ENCODE assay signal across 1 cellular context in the genomic region with DNA sequence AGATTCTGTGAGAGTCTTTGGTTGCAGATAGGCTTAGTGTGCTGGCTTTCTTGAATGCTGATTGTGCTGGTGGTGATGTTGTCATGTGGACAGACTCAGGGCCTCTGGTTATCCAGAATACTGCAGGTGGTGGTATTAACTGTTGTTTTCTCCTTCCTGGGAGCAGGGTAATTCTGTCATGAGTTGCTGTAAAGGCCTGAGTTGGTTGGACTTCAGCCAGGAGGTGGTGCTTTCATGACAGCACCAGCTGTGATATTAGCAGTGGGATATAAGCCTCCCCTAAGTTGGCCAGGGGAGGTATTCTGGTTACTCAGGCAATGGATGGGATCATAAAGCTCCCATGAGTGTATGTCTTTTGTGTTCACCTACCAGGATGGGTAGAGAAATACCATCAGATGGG.
TF ChIP-seq lines count a peak whose summit lies in the region.

No MANE protein-coding gene starts in this region.

TF ChIP-seq in GM12878, 131 proteins besides CTCF, POLR2A, EP300 and RAD21 (continued from another document):
- TF ChIP-seq, protein P1, sequence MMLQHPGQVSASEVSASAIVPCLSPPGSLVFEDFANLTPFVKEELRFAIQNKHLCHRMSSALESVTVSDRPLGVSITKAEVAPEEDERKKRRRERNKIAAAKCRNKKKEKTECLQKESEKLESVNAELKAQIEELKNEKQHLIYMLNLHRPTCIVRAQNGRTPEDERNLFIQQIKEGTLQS (IDR thresholded peaks at IDR 0.05; ENCODE audit: borderline replicate concordance, extremely low read depth, low read depth, low read length) = no peak
- no peak for TF ChIP-seq EGR1 (IDR thresholded peaks at IDR 0.05; ENCODE audit: borderline replicate concordance in 1 of 2, low read depth in 2 of 2, low read length in 2 of 2)
- TF ChIP-seq, protein P2, sequence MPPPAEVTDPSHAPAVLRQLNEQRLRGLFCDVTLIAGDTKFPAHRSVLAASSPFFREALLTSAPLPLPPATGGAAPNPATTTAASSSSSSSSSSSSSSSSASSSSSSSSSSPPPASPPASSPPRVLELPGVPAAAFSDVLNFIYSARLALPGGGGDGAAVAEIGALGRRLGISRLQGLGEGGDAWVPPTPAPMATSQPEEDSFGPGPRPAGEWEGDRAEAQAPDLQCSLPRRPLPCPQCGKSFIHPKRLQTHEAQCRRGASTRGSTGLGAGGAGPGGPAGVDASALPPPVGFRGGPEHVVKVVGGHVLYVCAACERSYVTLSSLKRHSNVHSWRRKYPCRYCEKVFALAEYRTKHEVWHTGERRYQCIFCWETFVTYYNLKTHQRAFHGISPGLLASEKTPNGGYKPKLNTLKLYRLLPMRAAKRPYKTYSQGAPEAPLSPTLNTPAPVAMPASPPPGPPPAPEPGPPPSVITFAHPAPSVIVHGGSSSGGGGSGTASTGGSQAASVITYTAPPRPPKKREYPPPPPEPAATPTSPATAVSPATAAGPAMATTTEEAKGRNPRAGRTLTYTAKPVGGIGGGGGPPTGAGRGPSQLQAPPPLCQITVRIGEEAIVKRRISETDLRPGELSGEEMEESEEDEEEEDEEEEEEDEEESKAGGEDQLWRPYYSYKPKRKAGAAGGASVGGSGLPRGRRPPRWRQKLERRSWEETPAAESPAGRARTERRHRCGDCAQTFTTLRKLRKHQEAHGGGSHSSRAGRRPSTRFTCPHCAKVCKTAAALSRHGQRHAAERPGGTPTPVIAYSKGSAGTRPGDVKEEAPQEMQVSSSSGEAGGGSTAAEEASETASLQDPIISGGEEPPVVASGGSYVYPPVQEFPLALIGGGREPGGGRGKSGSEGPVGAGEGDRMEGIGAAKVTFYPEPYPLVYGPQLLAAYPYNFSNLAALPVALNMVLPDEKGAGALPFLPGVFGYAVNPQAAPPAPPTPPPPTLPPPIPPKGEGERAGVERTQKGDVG (CRISPR knock-in tag; IDR thresholded peaks at IDR 0.05) = no peak
- no peak for TF ChIP-seq HDGF (IDR thresholded peaks at IDR 0.05)
- TF ChIP-seq, protein P3, sequence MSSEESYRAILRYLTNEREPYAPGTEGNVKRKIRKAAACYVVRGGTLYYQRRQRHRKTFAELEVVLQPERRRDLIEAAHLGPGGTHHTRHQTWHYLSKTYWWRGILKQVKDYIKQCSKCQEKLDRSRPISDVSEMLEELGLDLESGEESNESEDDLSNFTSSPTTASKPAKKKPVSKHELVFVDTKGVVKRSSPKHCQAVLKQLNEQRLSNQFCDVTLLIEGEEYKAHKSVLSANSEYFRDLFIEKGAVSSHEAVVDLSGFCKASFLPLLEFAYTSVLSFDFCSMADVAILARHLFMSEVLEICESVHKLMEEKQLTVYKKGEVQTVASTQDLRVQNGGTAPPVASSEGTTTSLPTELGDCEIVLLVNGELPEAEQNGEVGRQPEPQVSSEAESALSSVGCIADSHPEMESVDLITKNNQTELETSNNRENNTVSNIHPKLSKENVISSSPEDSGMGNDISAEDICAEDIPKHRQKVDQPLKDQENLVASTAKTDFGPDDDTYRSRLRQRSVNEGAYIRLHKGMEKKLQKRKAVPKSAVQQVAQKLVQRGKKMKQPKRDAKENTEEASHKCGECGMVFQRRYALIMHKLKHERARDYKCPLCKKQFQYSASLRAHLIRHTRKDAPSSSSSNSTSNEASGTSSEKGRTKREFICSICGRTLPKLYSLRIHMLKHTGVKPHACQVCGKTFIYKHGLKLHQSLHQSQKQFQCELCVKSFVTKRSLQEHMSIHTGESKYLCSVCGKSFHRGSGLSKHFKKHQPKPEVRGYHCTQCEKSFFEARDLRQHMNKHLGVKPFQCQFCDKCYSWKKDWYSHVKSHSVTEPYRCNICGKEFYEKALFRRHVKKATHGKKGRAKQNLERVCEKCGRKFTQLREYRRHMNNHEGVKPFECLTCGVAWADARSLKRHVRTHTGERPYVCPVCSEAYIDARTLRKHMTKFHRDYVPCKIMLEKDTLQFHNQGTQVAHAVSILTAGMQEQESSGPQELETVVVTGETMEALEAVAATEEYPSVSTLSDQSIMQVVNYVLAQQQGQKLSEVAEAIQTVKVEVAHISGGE (CRISPR knock-in tag; IDR thresholded peaks at IDR 0.05) = no peak
- TF ChIP-seq, protein P4, sequence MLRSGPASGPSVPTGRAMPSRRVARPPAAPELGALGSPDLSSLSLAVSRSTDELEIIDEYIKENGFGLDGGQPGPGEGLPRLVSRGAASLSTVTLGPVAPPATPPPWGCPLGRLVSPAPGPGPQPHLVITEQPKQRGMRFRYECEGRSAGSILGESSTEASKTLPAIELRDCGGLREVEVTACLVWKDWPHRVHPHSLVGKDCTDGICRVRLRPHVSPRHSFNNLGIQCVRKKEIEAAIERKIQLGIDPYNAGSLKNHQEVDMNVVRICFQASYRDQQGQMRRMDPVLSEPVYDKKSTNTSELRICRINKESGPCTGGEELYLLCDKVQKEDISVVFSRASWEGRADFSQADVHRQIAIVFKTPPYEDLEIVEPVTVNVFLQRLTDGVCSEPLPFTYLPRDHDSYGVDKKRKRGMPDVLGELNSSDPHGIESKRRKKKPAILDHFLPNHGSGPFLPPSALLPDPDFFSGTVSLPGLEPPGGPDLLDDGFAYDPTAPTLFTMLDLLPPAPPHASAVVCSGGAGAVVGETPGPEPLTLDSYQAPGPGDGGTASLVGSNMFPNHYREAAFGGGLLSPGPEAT (IDR thresholded peaks at IDR 0.05; ENCODE audit: low read depth) = no peak
- no peak for TF ChIP-seq GATAD2B (conservative IDR thresholded peaks at IDR 0.05; ENCODE audit: low read depth)
- TF ChIP-seq ZNF217 (IDR thresholded peaks at IDR 0.05) = no peak
- no peak for TF ChIP-seq PML (IDR thresholded peaks at IDR 0.05; ENCODE audit: low read length)
- TF ChIP-seq WRNIP1 (IDR thresholded peaks at IDR 0.05; ENCODE audit: borderline replicate concordance, low read depth, low read length) = no peak
- TF ChIP-seq RAD51 (IDR thresholded peaks at IDR 0.05) = no peak
TF ChIP-seq in GM12878: peak in this region for 0.
